In genomic region chr17:37831492-37831891, GRCh38 we compare ENCODE assay signal across 15 cellular contexts.
DNase-seq lines count a peak whose midpoint lies in the region; ATAC-seq, FAIRE-seq and TF ChIP-seq lines count a peak whose summit lies in the region.
"Had no signal": no experiment of that assay in that cellular context is flagged by ENCODE, and none has a peak within 500 bp of the region (broad histone marks: within the 10 kb centered on the region; RNA-seq: fewer than 3 reads in every experiment).

No MANE protein-coding gene starts in this region.

- no peak overlapping the region for H4K5ac ChIP-seq in H9 (ENCODE audit: insufficient read length, low read depth, low read length)

- no peak overlapping the region for H3K4me3 Mint-ChIP-seq in H9
- no peak overlapping the region for H3K4me3 Mint-ChIP-seq in activated T-cell treated with anti-CD3 and anti-CD28 coated beads, Interleukin-2, amount 50 U/mL, for 72 hours
- H3K4me3 Mint-ChIP-seq: B cell; CD8-positive, alpha-beta T cell had no signal

- H3K9me2 ChIP-seq in SU-DHL-6 (replicated peaks; ENCODE audit: insufficient read depth, low read length), result no peaks in the 10 kb centered on the region

- no peak overlapping the region for H3K27ac Mint-ChIP-seq in H9
- no peak overlapping the region for H3K27ac Mint-ChIP-seq in activated T-cell treated with anti-CD3 and anti-CD28 coated beads, Interleukin-2, amount 50 U/mL, for 72 hours
- H3K27ac Mint-ChIP-seq: B cell; CD8-positive, alpha-beta T cell had no signal

- no CpG with 5 or more reads among the region's 5 CpGs for WGBS in H9 (ENCODE audit: extremely low coverage, insufficient read length, low lambda C conversion rate)

- peaks cover 2% of the 10 kb centered on the region; the same call in 1 of the 2 replicates for H3K4me1 ChIP-seq in H9 (ENCODE audit: insufficient read depth, low read length)

- H3K36me3 ChIP-seq in SU-DHL-6 (ENCODE audit: low read length), result no peaks in the 10 kb centered on the region
- H3K36me3 ChIP-seq: BLaER1 treated with 17β-estradiol and CSF1 and Interleukin-3, amounts not matched to agents 10 nM and 100 nM had no signal

- H4K20me1 ChIP-seq in H9 (ENCODE audit: control insufficient read depth, insufficient read depth, insufficient read length) (no peaks in the 10 kb centered on the region), SU-DHL-6 (ENCODE audit: low read depth, low read length) (no peaks in the 10 kb centered on the region)
- H4K20me1 ChIP-seq: BLaER1 treated with 17β-estradiol and CSF1 and Interleukin-3, amounts not matched to agents 10 nM and 100 nM had no signal

- no peaks in the 10 kb centered on the region for H3K36me3 Mint-ChIP-seq in H9 (ENCODE audit: insufficient read depth in 1 of 3, low read depth in 3 of 3)
- no peaks in the 10 kb centered on the region for H3K36me3 Mint-ChIP-seq in activated T-cell treated with anti-CD3 and anti-CD28 coated beads, Interleukin-2, amount 50 U/mL, for 72 hours (ENCODE audit: insufficient read depth in 2 of 2)
- H3K36me3 Mint-ChIP-seq: CD8-positive, alpha-beta T cell had no signal

- H3K18ac ChIP-seq in H9 (ENCODE audit: insufficient read length, low read depth, low read length), result no peak overlapping the region

- no peak overlapping the region for H3K14ac ChIP-seq in H9 (ENCODE audit: insufficient read depth, low read length)

- no peak overlapping the region for H2BK15ac ChIP-seq in H9 (ENCODE audit: low read depth, low read length)

- H3K9me3 Mint-ChIP-seq in H9, result no peaks in the 10 kb centered on the region
- H3K9me3 Mint-ChIP-seq in activated T-cell treated with anti-CD3 and anti-CD28 coated beads, Interleukin-2, amount 50 U/mL, for 72 hours, result no peaks in the 10 kb centered on the region
- H3K9me3 Mint-ChIP-seq: CD8-positive, alpha-beta T cell had no signal

- H2BK120ac ChIP-seq in H9 (ENCODE audit: low read depth, low read length, poor library complexity, severe bottlenecking), result no peak overlapping the region

- H3K23ac ChIP-seq in H9 (ENCODE audit: insufficient read length, low read depth, low read length), result no peak overlapping the region

- peaks cover 23 to 28% of the 10 kb centered on the region in 2 experiments for H3K4me1 Mint-ChIP-seq in H9
- H3K4me1 Mint-ChIP-seq in activated T-cell treated with anti-CD3 and anti-CD28 coated beads, Interleukin-2, amount 50 U/mL, for 72 hours (ENCODE audit: low read depth), result peaks cover 33% of the 10 kb centered on the region

- H3K79me2 ChIP-seq in H9 (ENCODE audit: insufficient read depth, low read length) (no peaks in the 10 kb centered on the region), SU-DHL-6 (ENCODE audit: insufficient read depth, low read length) (no peaks in the 10 kb centered on the region)

- H3K9me3 ChIP-seq in H9 (ENCODE audit: control insufficient read depth, low read depth, low read length) (no peaks in the 10 kb centered on the region), SU-DHL-6 (ENCODE audit: insufficient read depth, low read length) (no peaks in the 10 kb centered on the region)
- H3K9me3 ChIP-seq: BLaER1 treated with 17β-estradiol and CSF1 and Interleukin-3, amounts not matched to agents 10 nM and 100 nM had no signal

- H2BK5ac ChIP-seq in H9 (ENCODE audit: insufficient read length, low read length), result no peak overlapping the region

- H2BK12ac ChIP-seq in H9 (ENCODE audit: insufficient read length, low read depth, low read length), result no peak overlapping the region

- H2BK20ac ChIP-seq in H9 (ENCODE audit: low read depth, low read length, poor library complexity, severe bottlenecking), result no peak overlapping the region

- peak; percentile 5 for DNase-seq in H9
- peak; percentile 24 for DNase-seq in islet precursor cell
- no peak for DNase-seq in RCC 7860 (ENCODE audit: low spot score)
- DNase-seq in activated T-cell treated with anti-CD3 and anti-CD28 coated beads, Interleukin-2, amount 50 U/mL, for 72 hours, result no peak
- DNase-seq in effector CD4-positive, alpha-beta T cell, result no peak
- DNase-seq: CD8-positive, alpha-beta T cell; GOT3; H7 had no signal

- H3K4me3 ChIP-seq in SU-DHL-6 (ENCODE audit: insufficient read depth, low read length, poor library complexity, severe bottlenecking), result no peak overlapping the region
- H3K4me3 ChIP-seq: BLaER1 treated with 17β-estradiol and CSF1 and Interleukin-3, amounts not matched to agents 10 nM and 100 nM had no signal

- H2AK5ac ChIP-seq in H9 (ENCODE audit: insufficient read length, low read length), result no peak overlapping the region

- TF ChIP-seq CTCF in H9 (conservative IDR thresholded peaks at IDR 0.05), result no peak
- TF ChIP-seq CTCF in SU-DHL-6 (IDR thresholded peaks at IDR 0.05; ENCODE audit: insufficient read depth, low read length, poor library complexity, severe bottlenecking), result no peak

- H3K27ac ChIP-seq in H9 (ENCODE audit: insufficient read length, low read depth, low read length), result no peak overlapping the region
- peak overlapping the region; percentile 36; the same call in 1 of the 2 replicates for H3K27ac ChIP-seq in SU-DHL-6 (ENCODE audit: low read depth, low read length)
- H3K27ac ChIP-seq: BLaER1 treated with 17β-estradiol and CSF1 and Interleukin-3, amounts not matched to agents 10 nM and 100 nM had no signal

- H4K8ac ChIP-seq in H9 (replicated peaks; ENCODE audit: insufficient read length, low read depth, low read length), result no peak overlapping the region

- no peaks in the 10 kb centered on the region for H3K23me2 ChIP-seq in H9 (ENCODE audit: insufficient read length, low read depth, low read length, poor library complexity, severe bottlenecking)

- no peaks in the 10 kb centered on the region for H3K79me1 ChIP-seq in H9 (ENCODE audit: insufficient read depth, low read depth, low read length, poor library complexity, severe bottlenecking)

- H3K56ac ChIP-seq in H9 (ENCODE audit: insufficient read length, low read depth, low read length), result no peak overlapping the region

- FAIRE-seq in RCC 7860 (lab: Jason Lieb, UNC), result no peak
- FAIRE-seq: D721Med, G401.6, GM12892, GM18507 had no signal

- H3K4ac ChIP-seq in H9 (ENCODE audit: low read depth, low read length), result no peak overlapping the region

- H3K27me3 Mint-ChIP-seq in H9 (ENCODE audit: low read depth), result no peaks in the 10 kb centered on the region
- peaks cover 18% of the 10 kb centered on the region for H3K27me3 Mint-ChIP-seq in activated T-cell treated with anti-CD3 and anti-CD28 coated beads, Interleukin-2, amount 50 U/mL, for 72 hours (ENCODE audit: low read depth)

- H3K4me2 ChIP-seq in H9 (ENCODE audit: insufficient read depth, insufficient read length, low read length), result no peak overlapping the region
- no peak overlapping the region for H3K4me2 ChIP-seq in SU-DHL-6 (ENCODE audit: low read depth, low read length, poor library complexity, severe bottlenecking)

- H3K9ac ChIP-seq in H9 (ENCODE audit: extremely low read depth, insufficient read length, low read length) (no peak overlapping the region), SU-DHL-6 (ENCODE audit: low read length) (no peak overlapping the region)
- H3K9ac ChIP-seq: BLaER1 treated with 17β-estradiol and CSF1 and Interleukin-3, amounts not matched to agents 10 nM and 100 nM had no signal

- ATAC-seq in activated T-cell treated with anti-CD3 and anti-CD28 coated beads, Interleukin-2, amount 50 U/mL, for 72 hours (replicated peaks in 1 of 2), result no peak
- ATAC-seq: CD8-positive, alpha-beta T cell had no signal

- H3T11ph ChIP-seq in H9 (ENCODE audit: low read length), result no peak overlapping the region

- H2AFZ ChIP-seq in H9 (ENCODE audit: low read length) (no peak overlapping the region), SU-DHL-6 (ENCODE audit: low read depth, low read length, severe bottlenecking) (no peak overlapping the region)

- peaks cover 24% of the 10 kb centered on the region; the same call in 1 of the 2 replicates for H3F3A ChIP-seq in SU-DHL-6 (ENCODE audit: insufficient read depth)

- H3K27me3 ChIP-seq in H9 (ENCODE audit: insufficient read depth, low read length) (no peaks in the 10 kb centered on the region), SU-DHL-6 (ENCODE audit: low read length) (no peaks in the 10 kb centered on the region)
- H3K27me3 ChIP-seq: BLaER1 treated with 17β-estradiol and CSF1 and Interleukin-3, amounts not matched to agents 10 nM and 100 nM had no signal

- H4K91ac ChIP-seq in H9 (ENCODE audit: insufficient read length, low read depth, low read length), result no peak overlapping the region

Comparison
In these comparisons a context has a peak if more than half of its experiments do, and no peak if none do; other contexts are left out.
1. DNase-seq: peak in H9 (single experiment) and islet precursor cell (single experiment); none in RCC 7860 (single experiment), activated T-cell treated with anti-CD3 and anti-CD28 coated beads, Interleukin-2, amount 50 U/mL, for 72 hours (0 of 2) and effector CD4-positive, alpha-beta T cell (single experiment).